11 cellular contexts compared by ENCODE assay signal in the genomic region with DNA sequence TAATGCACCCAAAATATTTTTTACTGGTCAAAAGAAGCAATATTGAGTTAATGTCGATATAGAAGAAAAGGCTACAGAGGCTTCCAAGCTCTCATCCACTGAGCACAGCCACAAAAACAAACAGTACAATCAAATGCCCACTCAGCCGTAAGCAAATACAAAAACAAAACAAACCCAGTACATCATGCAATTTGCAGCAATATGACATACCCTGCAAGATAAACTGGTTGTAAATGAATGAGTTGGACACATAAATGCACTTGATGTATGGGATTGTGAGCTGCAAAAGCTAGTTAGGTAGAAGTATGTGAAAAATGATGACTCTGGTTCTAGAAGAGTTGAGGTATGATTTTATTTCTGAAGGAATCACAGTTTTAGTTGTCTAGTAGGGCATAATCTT.
A peak's percentile ranks its signal among the peaks of the same experiment; 100 is the strongest.
DNase-seq lines count a peak whose midpoint lies in the region; ATAC-seq, FAIRE-seq and TF ChIP-seq lines count a peak whose summit lies in the region.
"Had no signal": no experiment of that assay in that cellular context is flagged by ENCODE, and none has a peak within 500 bp of the region (broad histone marks: within the 10 kb centered on the region; RNA-seq: fewer than 3 reads in every experiment).

No MANE protein-coding gene starts in this region.

- FAIRE-seq in D721Med (lab: Jason Lieb, UNC), result peak; percentile 16

- TF ChIP-seq CTCF in D721Med (IDR thresholded peaks at IDR 0.05; ENCODE audit: insufficient read depth, missing control alignments), result no peak
- TF ChIP-seq CTCF in brain (conservative IDR thresholded peaks at IDR 0.05), result no peak
- TF ChIP-seq CTCF in nephron (IDR thresholded peaks at IDR 0.05; ENCODE audit: unreplicated experiment in 3 of 3), result no peak

- peak overlapping the region in 3 of 5 experiments; percentile 7 to 94 (median 8) for H3K27ac Mint-ChIP-seq in brain
- no peak overlapping the region for H3K27ac Mint-ChIP-seq in nephron

- DNase-seq in D721Med (ENCODE audit: insufficient read length, low spot score) (no peak), M059J (ENCODE audit: low read depth) (peak; percentile 13), left colon (no peak)
- DNase-seq: amniotic stem cell; NCI-H1048; stimulated activated CD8-positive, alpha-beta memory T cell treated with anti-CD3 and anti-CD28 coated beads, Interleukin-4, amount 100 ng/mL, for 48 hours had no signal

- H3K9me3 Mint-ChIP-seq in brain, result peaks cover 0 to 2% (median 0%) of the 10 kb centered on the region in 5 experiments
- H3K9me3 Mint-ChIP-seq in nephron, result no peaks in the 10 kb centered on the region

- H3K27me3 Mint-ChIP-seq in brain, result peaks cover 3% of the 10 kb centered on the region
- peaks cover 3% of the 10 kb centered on the region for H3K27me3 Mint-ChIP-seq in nephron (ENCODE audit: low read depth)

- H3K36me3 Mint-ChIP-seq in brain, result no peaks in the 10 kb centered on the region
- H3K36me3 Mint-ChIP-seq in nephron (ENCODE audit: low read depth), result no peaks in the 10 kb centered on the region

- intact Hi-C loops in left colon (cut with DNase I, micrococcal nuclease), result no loop called here

- ATAC-seq in GM21515 (IDR thresholded peaks at IDR 0.05; ENCODE audit: unreplicated experiment) (no peak), GM18909 (IDR thresholded peaks at IDR 0.05; ENCODE audit: poor library complexity, unreplicated experiment) (no peak), left colon (no peak), GM18502 (IDR thresholded peaks at IDR 0.05; ENCODE audit: poor library complexity, unreplicated experiment) (no peak)

- H3K4me1 Mint-ChIP-seq in brain, result peaks cover 47% of the 10 kb centered on the region
- H3K4me1 Mint-ChIP-seq in nephron, result peaks cover 12% of the 10 kb centered on the region

- peak overlapping the region; percentile 44 to 98 (median 97) for H3K4me3 Mint-ChIP-seq in brain
- H3K4me3 Mint-ChIP-seq in nephron, result peak overlapping the region; percentile 87 to 93 (median 91)

Comparison
In these comparisons a context has a peak if more than half of its experiments do, and no peak if none do; other contexts are left out.
1. H3K27ac Mint-ChIP-seq: peak in brain (3 of 5); none in nephron (0 of 3).